ENCODE assay signal across 8 cellular contexts in the genomic region with DNA sequence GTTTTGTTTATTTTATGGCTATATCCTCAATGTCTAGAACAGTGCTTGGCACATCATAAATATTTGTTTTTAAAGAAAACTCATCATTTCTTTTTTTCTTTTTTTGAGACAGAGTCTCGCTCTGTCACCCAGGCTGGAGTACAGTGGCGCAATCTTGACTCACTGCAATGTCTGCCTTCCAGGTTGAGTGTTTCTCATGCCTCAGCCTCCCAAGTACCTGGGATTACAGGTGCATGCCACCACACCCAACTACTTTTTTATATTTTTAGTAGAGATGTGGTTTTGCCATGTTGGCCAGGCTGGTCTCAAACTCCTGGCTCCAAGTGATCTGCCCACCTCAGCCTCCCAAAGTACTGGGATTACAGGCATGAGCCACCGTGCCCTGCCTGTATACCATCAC. TPM values are rescaled to one million over a fixed set of nuclear protein-coding genes. Genes with fewer than 3 reads are reported as not detected.
"Had no signal": no experiment of that assay in that cellular context is flagged by ENCODE, and none has a peak within 500 bp of the region (broad histone marks: within the 10 kb centered on the region; RNA-seq: fewer than 3 reads in every experiment).

No MANE protein-coding gene starts in this region.

RNA-seq across cellular contexts. Expression of gene TMIGD1, which starts 9.4 kb away (rescaled TPM):
- total RNA-seq: activated CD8-positive, alpha-beta T cell treated with anti-CD3 and anti-CD28 coated beads for 36 hours; activated naive CD8-positive, alpha-beta T cell treated with anti-CD3 and anti-CD28 coated beads for 36 hours; activated T-cell treated with anti-CD3 and anti-CD28 coated beads, Interleukin-2, amount 50 U/mL, for 72 hours; activated T-helper 2 cell treated with anti-CD3 and anti-CD28 coated beads, Interferon-gamma antibody, Interleukin-2, Interleukin-4, amounts not matched to agents 10 μg/mL and 5 μg/mL and 100 μg/mL, durations not matched to agents 14 hours and 24 hours and 36 hours; OCI-LY7; SJSA1; T-helper 1 cell treated with Interleukin-12 subunit alpha and Interleukin-12 subunit beta and Interleukin-4 antibody, amounts not matched to agents 30 ng/mL and 1 ng/mL, for 36 hours had no signal
- polyA plus RNA-seq: adipose tissue had no signal
